17 cellular contexts compared by ENCODE assay signal in genomic region chr5:169344629-169345028, GRCh38. TPM values are rescaled to one million over a fixed set of nuclear protein-coding genes. Genes with fewer than 3 reads are reported as not detected.
DNase-seq lines count a peak whose midpoint lies in the region; ATAC-seq and TF ChIP-seq lines count a peak whose summit lies in the region.
"Had no signal": no experiment of that assay in that cellular context is flagged by ENCODE, and none has a peak within 500 bp of the region (broad histone marks: within the 10 kb centered on the region; RNA-seq: fewer than 3 reads in every experiment).

No MANE protein-coding gene starts in this region.

- H3K9me3 ChIP-seq in adipocyte (ENCODE audit: control insufficient read depth, low read length) = no peaks in the 10 kb centered on the region
- H3K9me3 ChIP-seq in suprapubic skin = no peaks in the 10 kb centered on the region

- TF ChIP-seq CTCF in fibroblast of the aortic adventitia (IDR thresholded peaks at IDR 0.05; ENCODE audit: insufficient read depth, low read length) = no peak
- TF ChIP-seq CTCF in suprapubic skin (IDR thresholded peaks at IDR 0.05) = no peak

- no peak for TF ChIP-seq EP300 in suprapubic skin (IDR thresholded peaks at IDR 0.05)

- TF ChIP-seq POLR2A in suprapubic skin (IDR thresholded peaks at IDR 0.05) = no peak

- H3K27me3 ChIP-seq in adipocyte (replicated peaks; ENCODE audit: control insufficient read depth, insufficient read depth, low read length) (no peaks in the 10 kb centered on the region), suprapubic skin (no peaks in the 10 kb centered on the region)

- H3K4me1 ChIP-seq in adipocyte (ENCODE audit: control insufficient read depth, insufficient read depth, low read length) (peaks cover 45% of the 10 kb centered on the region), suprapubic skin (no peaks in the 10 kb centered on the region)

- H3K27ac ChIP-seq in suprapubic skin = peak overlapping the region; percentile 61

- WGBS in suprapubic skin = 56% methylated on average over 3 of the region's 3 CpGs

- DNase-seq in GM03348 (ENCODE audit: low spot score) (peak; percentile 65), adipocyte (ENCODE audit: low read depth) (peak; percentile 42), fibroblast of the aortic adventitia (ENCODE audit: low read depth) (peak; percentile 43), suprapubic skin (ENCODE audit: low spot score in 2 of 2) (peak in 1 of 2 donors; percentile 73), LoVo (ENCODE audit: low spot score) (no peak)
- no peak for DNase-seq in stimulated activated naive CD4-positive, alpha-beta T cell treated with Interleukin-2 at 50 U/mL for 16 hours (lab: John Stamatoyannopoulos, UW)
- DNase-seq: DMS79 treated with DMSO at 0.1 percent for 48 hours; GDM1; MV-4-11; NCI-H1436; NCI-H2081; NCI-H524 treated with DMSO at 0.1 percent for 48 hours; NK-92 treated with Interleukin-12 subunit alpha and Interleukin-12 subunit beta, amount 100 ng/mL, for 24 hours; T-helper 1 cell had no signal

- no peak for ATAC-seq in HG03442 (IDR thresholded peaks at IDR 0.05; ENCODE audit: unreplicated experiment)
- ATAC-seq in HG03571 (IDR thresholded peaks at IDR 0.05; ENCODE audit: unreplicated experiment) = no peak
- ATAC-seq: GM23338 had no signal

- no peaks in the 10 kb centered on the region for H3K36me3 ChIP-seq in adipocyte (ENCODE audit: control insufficient read depth, insufficient read depth, low read length, severe bottlenecking)
- H3K36me3 ChIP-seq in suprapubic skin = no peaks in the 10 kb centered on the region

- peak overlapping the region; percentile 74 for H3K9ac ChIP-seq in adipocyte (ENCODE audit: low read length)

- H3K4me3 ChIP-seq in adipocyte (ENCODE audit: low read length) (no peak overlapping the region), fibroblast of the aortic adventitia (ENCODE audit: low read depth, low read length) (no peak overlapping the region), suprapubic skin (no peak overlapping the region)
- H3K4me3 ChIP-seq: GM23338 had no signal

RNA-seq across cellular contexts. Expression of gene SLIT3, which starts 43.7 kb away (rescaled TPM):
- total RNA-seq in fibroblast of the aortic adventitia (ENCODE audit: low replicate concordance) = 52.5 and 65.3 TPM in 2 replicates
- total RNA-seq in suprapubic skin = 10 to 100 TPM; 10.8 to 30.8 (median 18.4) TPM

Comparison
In these comparisons a context has a peak if more than half of its experiments do, and no peak if none do; other contexts are left out.
1. DNase-seq: peak in GM03348 (single experiment), adipocyte (single experiment) and fibroblast of the aortic adventitia (single experiment); none in LoVo (single experiment) and stimulated activated naive CD4-positive, alpha-beta T cell treated with Interleukin-2 at 50 U/mL for 16 hours (single experiment).